Comparison of ENCODE assay signal across 8 cellular contexts in genomic region chr2:27306657-27307544, GRCh38. TPM values are rescaled to one million over a fixed set of nuclear protein-coding genes. Genes with fewer than 3 reads are reported as not detected.
A peak's percentile ranks its signal among the peaks of the same experiment; 100 is the strongest.
DNase-seq lines count a peak whose midpoint lies in the region; ATAC-seq, FAIRE-seq and TF ChIP-seq lines count a peak whose summit lies in the region.

No MANE protein-coding gene starts in this region.

- intact Hi-C loops in psoas muscle (cut with DNase I), result loop anchor here in 1 of 2 donors (10.0 kb wide), 1 partner anchor 332 kb away; the partner anchor contains the start of gene MAPRE3

- H3K9me3 ChIP-seq in duodenal mucosa (ENCODE audit: control insufficient read depth in 1 of 2, low read length in 2 of 2) (no peaks in the 10 kb centered on the region), psoas muscle (no peaks in the 10 kb centered on the region)

- H3K4me3 ChIP-seq in duodenal mucosa (ENCODE audit: low read depth in 1 of 2, low read length in 2 of 2) (peak overlapping the region; percentile 43 to 61), psoas muscle (peak overlapping the region; percentile 11)

- H3K36me3 ChIP-seq in duodenal mucosa (ENCODE audit: control insufficient read depth in 1 of 2, insufficient read depth in 2 of 2, low read length in 2 of 2), result peaks cover 0 to 15% of the 10 kb centered on the region in 2 donors
- peaks cover 0 to 77% of the 10 kb centered on the region in 2 donors for H3K36me3 ChIP-seq in psoas muscle (ENCODE audit: insufficient read depth in 1 of 2, low read depth in 1 of 2)

- H3K27ac ChIP-seq in duodenal mucosa (ENCODE audit: low read depth, low read length) (no peak overlapping the region), psoas muscle (peak overlapping the region; percentile 53)

- no peak for FAIRE-seq in HTR-8/SVneo (lab: Jason Lieb, UNC)

- ATAC-seq in SK-N-SH treated with all-trans-retinoic acid at 6 μM for 48 hours (peak; percentile 26), psoas muscle (peak in 3 of 4 donors; percentile 0 to 4 (median 1)), GM19452 (IDR thresholded peaks at IDR 0.05; ENCODE audit: unreplicated experiment) (no peak)

- DNase-seq in GM03348 (ENCODE audit: low spot score) (peak; percentile 26), psoas muscle (no peak), NCI-H187 (lab: John Stamatoyannopoulos, UW) (no peak), NCI-H82 (lab: John Stamatoyannopoulos, UW) (no peak), HTR-8/SVneo (ENCODE audit: insufficient read length, low spot score) (no peak)

- peaks cover 27 to 35% of the 10 kb centered on the region in 2 donors for H3K27me3 ChIP-seq in duodenal mucosa (ENCODE audit: control insufficient read depth in 1 of 2, insufficient read depth in 2 of 2, low read length in 2 of 2)
- H3K27me3 ChIP-seq in psoas muscle (ENCODE audit: insufficient read depth in 3 of 3, low read length in 2 of 3), result no peaks in the 10 kb centered on the region

- peaks cover 8 to 26% of the 10 kb centered on the region in 2 donors for H3K4me1 ChIP-seq in duodenal mucosa (ENCODE audit: control insufficient read depth in 1 of 2, insufficient read depth in 2 of 2, low read length in 2 of 2)
- H3K4me1 ChIP-seq in psoas muscle, result peaks cover 14% of the 10 kb centered on the region

- H3K9ac ChIP-seq in duodenal mucosa (ENCODE audit: low read depth in 1 of 2, low read length in 2 of 2), result no peak overlapping the region

- 27 to 36% (median 29%) methylated on average over 59 to 60 of the region's 60 CpGs for WGBS in psoas muscle, 3 donors

- TF ChIP-seq CTCF in psoas muscle (IDR thresholded peaks at IDR 0.05), result no peak

TF ChIP-seq in SK-N-SH treated with all-trans-retinoic acid at 6 μM for 48 hours, 23 proteins besides CTCF, POLR2A, EP300 and RAD21:
- TF ChIP-seq BACH2 (CRISPR knock-in tag; IDR thresholded peaks at IDR 0.05; ENCODE audit: borderline replicate concordance) (no peak), PATZ1 (CRISPR knock-in tag; IDR thresholded peaks at IDR 0.05; ENCODE audit: borderline replicate concordance) (no peak), ISL1 (CRISPR knock-in tag; IDR thresholded peaks at IDR 0.05) (no peak), TOX (CRISPR knock-in tag; IDR thresholded peaks at IDR 0.05; ENCODE audit: borderline replicate concordance) (no peak), CSRNP3 (CRISPR knock-in tag; IDR thresholded peaks at IDR 0.05) (no peak), ESRRG (CRISPR knock-in tag; IDR thresholded peaks at IDR 0.05) (no peak), ZNF8 (CRISPR knock-in tag; IDR thresholded peaks at IDR 0.05) (no peak)

RNA-seq across cellular contexts. Expression of gene UCN, which starts 1.3 kb away (rescaled TPM):
- under 1 TPM in 1 of 4 donors, not detected in 3; 0.46 TPM for total RNA-seq in psoas muscle
- 1 to 10 TPM in 1 of 3 donors, under 1 TPM in 2; 0.26 to 3.6 (median 0.44) TPM for polyA plus RNA-seq in psoas muscle

RNA-seq across cellular contexts. Expression of gene MPV17, which starts 16.0 kb away (rescaled TPM):
- total RNA-seq in psoas muscle, result 10 to 100 TPM; 11.9 to 20.9 (median 14.9) TPM
- 10 to 100 TPM; 13.1 to 29.0 (median 14.5) TPM for polyA plus RNA-seq in psoas muscle

RNA-seq across cellular contexts. Expression of gene TRIM54, which starts 24.7 kb away (rescaled TPM):
- total RNA-seq in psoas muscle, result 100 to 1,000 TPM; 387 to 784 (median 462) TPM
- polyA plus RNA-seq in psoas muscle, result 100 to 1,000 TPM; 136 to 315 (median 282) TPM

RNA-seq across cellular contexts. Expression of gene DNAJC5G, which starts 31.7 kb away (rescaled TPM):
- not detected for total RNA-seq in psoas muscle
- not detected for polyA plus RNA-seq in psoas muscle

RNA-seq across cellular contexts. Expression of gene SLC30A3, which starts 44.1 kb away (rescaled TPM):
- total RNA-seq in psoas muscle, result under 1 TPM in 3 of 4 donors, not detected in 1; 0.10 to 0.92 (median 0.34) TPM
- under 1 TPM; 0.03 to 0.16 (median 0.09) TPM for polyA plus RNA-seq in psoas muscle
